Comparison of ENCODE assay signal across 34 cellular contexts in genomic region chr14:73374218-73374617, GRCh38.
"Had no signal": no experiment of that assay in that cellular context is flagged by ENCODE, and none has a peak within 500 bp of the region (broad histone marks: within the 10 kb centered on the region; RNA-seq: fewer than 3 reads in every experiment).

No MANE protein-coding gene starts in this region.

- ATAC-seq: activated naive CD4-positive, alpha-beta T cell treated with anti-CD3 and anti-CD28 coated beads, Interleukin-2, amount 50 U/mL, for 72 hours; activated naive CD8-positive, alpha-beta T cell treated with anti-CD3 and anti-CD28 coated beads, Interleukin-2, amount 50 U/mL, for 24 hours; activated T-cell treated with anti-CD3 and anti-CD28 coated beads, Interleukin-2, amount 50 U/mL, for 4 hours; activated T-cell treated with anti-CD3 and anti-CD28 coated beads, Interleukin-2, amount 50 U/mL, for 72 hours; activated T-helper 17 cell treated with anti-CD3 and anti-CD28 coated beads, Interleukin-2, amount 50 U/mL, for 72 hours; body of pancreas had no signal

- H3K4me3 Mint-ChIP-seq: activated naive CD4-positive, alpha-beta T cell treated with anti-CD3 and anti-CD28 coated beads for 36 hours; activated naive CD4-positive, alpha-beta T cell treated with anti-CD3 and anti-CD28 coated beads, Interleukin-2, amount 10 ng/mL, durations not matched to agents 7 days and 5 days; activated naive CD4-positive, alpha-beta T cell treated with anti-CD3 and anti-CD28 coated beads, Interleukin-2, amount 50 U/mL, for 24 hours; activated naive CD8-positive, alpha-beta T cell; activated naive CD8-positive, alpha-beta T cell treated with anti-CD3 and anti-CD28 coated beads for 36 hours; activated naive CD8-positive, alpha-beta T cell treated with anti-CD3 and anti-CD28 coated beads, Interleukin-2, amount 10 ng/mL, durations not matched to agents 7 days and 5 days; activated naive CD8-positive, alpha-beta T cell treated with anti-CD3 and anti-CD28 coated beads, Interleukin-2, amount 50 U/mL, for 24 hours; activated T-cell treated with anti-CD3 and anti-CD28 coated beads, Interleukin-2, amount 50 U/mL, for 24 hours; activated T-cell treated with anti-CD3 and anti-CD28 coated beads, Interleukin-2, amount 50 U/mL, for 4 hours; activated T-cell treated with anti-CD3 and anti-CD28 coated beads, Interleukin-2, amount 50 U/mL, for 72 hours; activated T-helper 1 cell treated with anti-CD3 and anti-CD28 coated beads, Interleukin-12 subunit alpha, Interleukin-12 subunit beta, Interleukin-2, Interleukin-4 antibody, amounts not matched to agents 30 ng/mL and 10 ng/mL and 1 ng/mL, durations not matched to agents 14 hours and 24 hours and 36 hours; activated T-helper 17 cell treated with anti-CD3 and anti-CD28 coated beads, Interleukin-2, amount 50 U/mL, for 72 hours; brain; central memory CD8-positive, alpha-beta T cell had no signal

- H3K4me1 Mint-ChIP-seq: activated naive CD4-positive, alpha-beta T cell treated with anti-CD3 and anti-CD28 coated beads, Interleukin-2, amount 10 ng/mL, durations not matched to agents 7 days and 5 days; activated naive CD8-positive, alpha-beta T cell treated with anti-CD3 and anti-CD28 coated beads, Interleukin-2, amount 10 ng/mL, durations not matched to agents 7 days and 5 days; brain had no signal

- DNase-seq: activated effector memory CD4-positive, alpha-beta T cell treated with anti-CD3 and anti-CD28 coated beads, Interleukin-2, amount 50 U/mL, for 16 hours; activated effector memory CD4-positive, alpha-beta T cell treated with Interleukin-2 at 50 U/mL for 16 hours; activated gamma-delta T cell; activated gamma-delta T cell treated with Interleukin-2 at 50 U/mL for 16 hours; activated naive CD4-positive, alpha-beta T cell; activated naive CD4-positive, alpha-beta T cell treated with anti-CD3 and anti-CD28 coated beads for 36 hours; activated naive CD4-positive, alpha-beta T cell treated with anti-CD3 and anti-CD28 coated beads, Interleukin-2, amount 10 ng/mL, durations not matched to agents 7 days and 5 days; activated naive CD4-positive, alpha-beta T cell treated with anti-CD3 and anti-CD28 coated beads, Interleukin-2, amount 50 U/mL, for 16 hours; activated naive CD4-positive, alpha-beta T cell treated with Interleukin-2 at 50 U/mL for 16 hours; activated naive CD8-positive, alpha-beta T cell treated with anti-CD3 and anti-CD28 coated beads for 36 hours; activated naive CD8-positive, alpha-beta T cell treated with anti-CD3 and anti-CD28 coated beads, Interleukin-2, amount 10 ng/mL, durations not matched to agents 7 days and 5 days; activated naive CD8-positive, alpha-beta T cell treated with anti-CD3 and anti-CD28 coated beads, Interleukin-2, amount 50 U/mL, for 24 hours; activated T-cell treated with anti-CD3 and anti-CD28 coated beads, Interleukin-2, amount 50 U/mL, for 1 hour; activated T-cell treated with anti-CD3 and anti-CD28 coated beads, Interleukin-2, amount 50 U/mL, for 24 hours; activated T-cell treated with anti-CD3 and anti-CD28 coated beads, Interleukin-2, amount 50 U/mL, for 4 hours; activated T-cell treated with anti-CD3 and anti-CD28 coated beads, Interleukin-2, amount 50 U/mL, for 48 hours; activated T-cell treated with anti-CD3 and anti-CD28 coated beads, Interleukin-2, amount 50 U/mL, for 72 hours; amniotic stem cell; amygdala; anterior cingulate cortex; aorta; brain microvascular endothelial cell; caudate nucleus; central memory CD4-positive, alpha-beta T cell; cerebellar nuclear complex had no signal

- H3K27ac Mint-ChIP-seq: activated naive CD4-positive, alpha-beta T cell treated with anti-CD3 and anti-CD28 coated beads for 36 hours; activated naive CD4-positive, alpha-beta T cell treated with anti-CD3 and anti-CD28 coated beads, Interleukin-2, amount 10 ng/mL, durations not matched to agents 7 days and 5 days; activated naive CD4-positive, alpha-beta T cell treated with anti-CD3 and anti-CD28 coated beads, Interleukin-2, amount 50 U/mL, for 24 hours; activated naive CD4-positive, alpha-beta T cell treated with anti-CD3 and anti-CD28 coated beads, Interleukin-2, amount 50 U/mL, for 72 hours; activated naive CD8-positive, alpha-beta T cell; activated naive CD8-positive, alpha-beta T cell treated with anti-CD3 and anti-CD28 coated beads for 36 hours; activated naive CD8-positive, alpha-beta T cell treated with anti-CD3 and anti-CD28 coated beads, Interleukin-2, amount 10 ng/mL, durations not matched to agents 7 days and 5 days; activated naive CD8-positive, alpha-beta T cell treated with anti-CD3 and anti-CD28 coated beads, Interleukin-2, amount 50 U/mL, for 24 hours; activated T-cell treated with anti-CD3 and anti-CD28 coated beads, Interleukin-2, amount 50 U/mL, for 24 hours; activated T-cell treated with anti-CD3 and anti-CD28 coated beads, Interleukin-2, amount 50 U/mL, for 72 hours; activated T-helper 1 cell treated with anti-CD3 and anti-CD28 coated beads, Interleukin-12 subunit alpha, Interleukin-12 subunit beta, Interleukin-2, Interleukin-4 antibody, amounts not matched to agents 30 ng/mL and 10 ng/mL and 1 ng/mL, durations not matched to agents 14 hours and 24 hours and 36 hours; activated T-helper 17 cell treated with anti-CD3 and anti-CD28 coated beads, Interleukin-2, amount 50 U/mL, for 72 hours; activated T-helper 2 cell treated with anti-CD3 and anti-CD28 coated beads, Interferon-gamma antibody, Interleukin-2, Interleukin-4, amounts not matched to agents 10 μg/mL and 5 μg/mL and 100 μg/mL, durations not matched to agents 14 hours and 24 hours and 36 hours had no signal

- H3K27me3 Mint-ChIP-seq: activated naive CD4-positive, alpha-beta T cell treated with anti-CD3 and anti-CD28 coated beads, Interleukin-2, amount 10 ng/mL, durations not matched to agents 7 days and 5 days; activated naive CD4-positive, alpha-beta T cell treated with anti-CD3 and anti-CD28 coated beads, Interleukin-2, amount 50 U/mL, for 24 hours; activated naive CD8-positive, alpha-beta T cell; activated naive CD8-positive, alpha-beta T cell treated with anti-CD3 and anti-CD28 coated beads for 36 hours; activated naive CD8-positive, alpha-beta T cell treated with anti-CD3 and anti-CD28 coated beads, Interleukin-2, amount 10 ng/mL, durations not matched to agents 7 days and 5 days; activated naive CD8-positive, alpha-beta T cell treated with anti-CD3 and anti-CD28 coated beads, Interleukin-2, amount 50 U/mL, for 24 hours; activated T-cell treated with anti-CD3 and anti-CD28 coated beads, Interleukin-2, amount 50 U/mL, for 24 hours; activated T-helper 17 cell treated with anti-CD3 and anti-CD28 coated beads, Interleukin-2, amount 50 U/mL, for 72 hours; brain; central memory CD8-positive, alpha-beta T cell had no signal

- H3K36me3 Mint-ChIP-seq: activated naive CD4-positive, alpha-beta T cell treated with anti-CD3 and anti-CD28 coated beads, Interleukin-2, amount 10 ng/mL, durations not matched to agents 7 days and 5 days; activated naive CD4-positive, alpha-beta T cell treated with anti-CD3 and anti-CD28 coated beads, Interleukin-2, amount 50 U/mL, for 72 hours had no signal

- H3K9me3 Mint-ChIP-seq: activated naive CD4-positive, alpha-beta T cell treated with anti-CD3 and anti-CD28 coated beads for 36 hours; activated naive CD4-positive, alpha-beta T cell treated with anti-CD3 and anti-CD28 coated beads, Interleukin-2, amount 10 ng/mL, durations not matched to agents 7 days and 5 days; activated naive CD4-positive, alpha-beta T cell treated with anti-CD3 and anti-CD28 coated beads, Interleukin-2, amount 50 U/mL, for 24 hours; activated naive CD4-positive, alpha-beta T cell treated with anti-CD3 and anti-CD28 coated beads, Interleukin-2, amount 50 U/mL, for 72 hours; activated naive CD8-positive, alpha-beta T cell treated with anti-CD3 and anti-CD28 coated beads for 36 hours; activated naive CD8-positive, alpha-beta T cell treated with anti-CD3 and anti-CD28 coated beads, Interleukin-2, amount 10 ng/mL, durations not matched to agents 7 days and 5 days; activated naive CD8-positive, alpha-beta T cell treated with anti-CD3 and anti-CD28 coated beads, Interleukin-2, amount 50 U/mL, for 24 hours; activated T-cell treated with anti-CD3 and anti-CD28 coated beads, Interleukin-2, amount 50 U/mL, for 24 hours; activated T-cell treated with anti-CD3 and anti-CD28 coated beads, Interleukin-2, amount 50 U/mL, for 4 hours; activated T-cell treated with anti-CD3 and anti-CD28 coated beads, Interleukin-2, amount 50 U/mL, for 72 hours; activated T-helper 1 cell treated with anti-CD3 and anti-CD28 coated beads, Interleukin-12 subunit alpha, Interleukin-12 subunit beta, Interleukin-2, Interleukin-4 antibody, amounts not matched to agents 30 ng/mL and 10 ng/mL and 1 ng/mL, durations not matched to agents 14 hours and 24 hours and 36 hours; activated T-helper 17 cell treated with anti-CD3 and anti-CD28 coated beads, Interleukin-2, amount 50 U/mL, for 72 hours; activated T-helper 2 cell treated with anti-CD3 and anti-CD28 coated beads, Interferon-gamma antibody, Interleukin-2, Interleukin-4, amounts not matched to agents 10 μg/mL and 5 μg/mL and 100 μg/mL, durations not matched to agents 14 hours and 24 hours and 36 hours; central memory CD8-positive, alpha-beta T cell had no signal
